1 cellular context compared by ENCODE assay signal in genomic region chr10:72625608-72626443, GRCh38.
TF ChIP-seq lines count a peak whose summit lies in the region.

TSS of gene MICU1 (minus strand) at chr10:72626079. CDS start at chr10:72566793, 59,286 bp downstream.

TF ChIP-seq in K562, 482 proteins besides CTCF, POLR2A, EP300 and RAD21 (continued from another document and continues in another):
- no peak for TF ChIP-seq MTF1 (CRISPR knock-in tag; IDR thresholded peaks at IDR 0.05; ENCODE audit: borderline replicate concordance)
- peak; percentile 15; the same call in 1 of the 2 replicates for TF ChIP-seq NFE2 (IDR thresholded peaks at IDR 0.05; ENCODE audit: low read depth)
- TF ChIP-seq MAFF (IDR thresholded peaks at IDR 0.05; ENCODE audit: low read length): 0 out of 2 replicates have a peak, but pooled peaks have one; percentile 2
- no peak for TF ChIP-seq ZNF282 (CRISPR knock-in tag; IDR thresholded peaks at IDR 0.05)
- no peak for TF ChIP-seq FUS (optimal IDR thresholded peaks at IDR 0.05; ENCODE audit: low read depth, low read length)
- no peak for TF ChIP-seq PHF21A (IDR thresholded peaks at IDR 0.05; ENCODE audit: borderline replicate concordance, low read depth)
- peak; percentile 18; the same call in 1 of the 2 replicates for TF ChIP-seq FOXM1 (IDR thresholded peaks at IDR 0.05; ENCODE audit: low read depth)
- TF ChIP-seq FOXM1 (CRISPR knock-in tag; IDR thresholded peaks at IDR 0.05; ENCODE audit: low read depth): peak; percentile 60; the same call in 1 of the 2 replicates
- no peak for TF ChIP-seq NONO (IDR thresholded peaks at IDR 0.05; ENCODE audit: low read depth in 2 of 2, low read length in 1 of 2)
- no peak for TF ChIP-seq RBM15 (IDR thresholded peaks at IDR 0.05; ENCODE audit: insufficient read depth, low read length)
- peak; percentile 100 for TF ChIP-seq EGR1 (conservative IDR thresholded peaks at IDR 0.05)
- peak; percentile 68 for TF ChIP-seq MEIS2 (IDR thresholded peaks at IDR 0.05; ENCODE audit: partially characterized antibody)
- peak; percentile 99 for TF ChIP-seq BHLHE40 (IDR thresholded peaks at IDR 0.05; ENCODE audit: low read length)
- TF ChIP-seq MEF2D (tag; conservative IDR thresholded peaks at IDR 0.05; ENCODE audit: low read depth): no peak
- no peak for TF ChIP-seq ATF3 (IDR thresholded peaks at IDR 0.05)
- TF ChIP-seq ATF3 (CRISPR knock-in tag; conservative IDR thresholded peaks at IDR 0.05): no peak
- no peak for TF ChIP-seq CUX1 (CRISPR knock-in tag; IDR thresholded peaks at IDR 0.05)
- TF ChIP-seq TBL1XR1 (IDR thresholded peaks at IDR 0.05; ENCODE audit: low read length in 2 of 2): peak in 1 of 2 experiments; percentile 82; a peak in 2 of 4 replicates
- no peak for TF ChIP-seq EZH2 (IDR thresholded peaks at IDR 0.05; ENCODE audit: borderline replicate concordance, low read depth, low read length)
- TF ChIP-seq, protein P1, sequence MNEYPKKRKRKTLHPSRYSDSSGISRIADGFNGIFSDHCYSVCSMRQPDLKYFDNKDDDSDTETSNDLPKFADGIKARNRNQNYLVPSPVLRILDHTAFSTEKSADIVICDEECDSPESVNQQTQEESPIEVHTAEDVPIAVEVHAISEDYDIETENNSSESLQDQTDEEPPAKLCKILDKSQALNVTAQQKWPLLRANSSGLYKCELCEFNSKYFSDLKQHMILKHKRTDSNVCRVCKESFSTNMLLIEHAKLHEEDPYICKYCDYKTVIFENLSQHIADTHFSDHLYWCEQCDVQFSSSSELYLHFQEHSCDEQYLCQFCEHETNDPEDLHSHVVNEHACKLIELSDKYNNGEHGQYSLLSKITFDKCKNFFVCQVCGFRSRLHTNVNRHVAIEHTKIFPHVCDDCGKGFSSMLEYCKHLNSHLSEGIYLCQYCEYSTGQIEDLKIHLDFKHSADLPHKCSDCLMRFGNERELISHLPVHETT (CRISPR knock-in tag; conservative IDR thresholded peaks at IDR 0.05 in 1 of 2, IDR thresholded peaks at IDR 0.05 in 1 of 2): no peak
- TF ChIP-seq RB1 (IDR thresholded peaks at IDR 0.05; ENCODE audit: low read depth): peak; percentile 99
- TF ChIP-seq ZNF75A (CRISPR knock-in tag; IDR thresholded peaks at IDR 0.05): no peak
- TF ChIP-seq ZNF217 (CRISPR knock-in tag; IDR thresholded peaks at IDR 0.05): no peak
- no peak for TF ChIP-seq ELF2 (CRISPR knock-in tag; IDR thresholded peaks at IDR 0.05)
- no peak for TF ChIP-seq MEF2A (IDR thresholded peaks at IDR 0.05; ENCODE audit: control insufficient read depth, low read depth, low read length)
- TF ChIP-seq CEBPZ (IDR thresholded peaks at IDR 0.05; ENCODE audit: borderline replicate concordance, low read depth, low read length): no peak; the same call in 1 of the 2 replicates
- no peak for TF ChIP-seq ZBTB8A (IDR thresholded peaks at IDR 0.05; ENCODE audit: partially characterized antibody)
- TF ChIP-seq CBFA2T3 (IDR thresholded peaks at IDR 0.05): no peak
- no peak for TF ChIP-seq RHOXF2B (CRISPR knock-in tag; conservative IDR thresholded peaks at IDR 0.05)
- peak; percentile 59; the same call in 1 of the 2 replicates for TF ChIP-seq CXXC5 (CRISPR knock-in tag; IDR thresholded peaks at IDR 0.05)
- TF ChIP-seq THRB (CRISPR knock-in tag; conservative IDR thresholded peaks at IDR 0.05): no peak
- TF ChIP-seq EHMT2 (IDR thresholded peaks at IDR 0.05): no peak
- TF ChIP-seq COPS2 (conservative IDR thresholded peaks at IDR 0.05): no peak
- peak; percentile 41; the same call in 1 of the 2 replicates for TF ChIP-seq ESRRA (IDR thresholded peaks at IDR 0.05; ENCODE audit: borderline replicate concordance, low read depth)
- no peak for TF ChIP-seq GTF3C2 (IDR thresholded peaks at IDR 0.05; ENCODE audit: borderline replicate concordance, extremely low read depth, insufficient read length)
- no peak for TF ChIP-seq HMBOX1 (IDR thresholded peaks at IDR 0.05)
- no peak for TF ChIP-seq SMAD1 (IDR thresholded peaks at IDR 0.05; ENCODE audit: low read depth, low read length, partially characterized antibody)
- no peak; the same call in 1 of the 2 replicates for TF ChIP-seq ARID1B (IDR thresholded peaks at IDR 0.05)
- no peak for TF ChIP-seq XRCC3 (IDR thresholded peaks at IDR 0.05)
- TF ChIP-seq CREB3 (tag; conservative IDR thresholded peaks at IDR 0.05; ENCODE audit: low read depth): no peak
- TF ChIP-seq RBM17 (IDR thresholded peaks at IDR 0.05; ENCODE audit: borderline replicate concordance, low read depth, low read length): no peak
- TF ChIP-seq ZNF589 (CRISPR knock-in tag; IDR thresholded peaks at IDR 0.05; ENCODE audit: low read depth): no peak; the same call in 1 of the 2 replicates
- no peak for TF ChIP-seq ZSCAN29 (IDR thresholded peaks at IDR 0.05)
- TF ChIP-seq ARID3A (IDR thresholded peaks at IDR 0.05; ENCODE audit: borderline replicate concordance, low read depth, low read length): no peak
- TF ChIP-seq IRF2 (CRISPR knock-in tag; IDR thresholded peaks at IDR 0.05): no peak
- TF ChIP-seq TRIM24 (IDR thresholded peaks at IDR 0.05): peak; percentile 51 to 63; a peak in 3 of 4 replicates
